In genomic region chr21:36704281-36704957, GRCh38 we compare ENCODE assay signal across 1 cellular context.
TF ChIP-seq lines count a peak whose summit lies in the region.

No MANE protein-coding gene starts in this region.

TF ChIP-seq in SK-N-SH, 30 proteins besides CTCF, POLR2A, EP300 and RAD21 (continued from another document):
- TF ChIP-seq ZBTB33 (IDR thresholded peaks at IDR 0.05; ENCODE audit: borderline replicate concordance, low read depth) (no peak), NRF1 (IDR thresholded peaks at IDR 0.05; ENCODE audit: low read depth, low read length) (no peak), FOXJ3 (CRISPR knock-in tag; IDR thresholded peaks at IDR 0.05) (no peak), FOSL2 (IDR thresholded peaks at IDR 0.05; ENCODE audit: borderline replicate concordance, low read depth) (no peak), USF2 (IDR thresholded peaks at IDR 0.05; ENCODE audit: borderline replicate concordance, low read depth, low read length) (no peak), REST (IDR thresholded peaks at IDR 0.05; ENCODE audit: low read depth, low read length) (no peak), SIN3A (IDR thresholded peaks at IDR 0.05; ENCODE audit: borderline replicate concordance, low read depth, low read length) (no peak), MAX (IDR thresholded peaks at IDR 0.05; ENCODE audit: low read depth) (no peak)
TF ChIP-seq in SK-N-SH: peak in this region for 0.
